16 cellular contexts compared by ENCODE assay signal in the genomic region with DNA sequence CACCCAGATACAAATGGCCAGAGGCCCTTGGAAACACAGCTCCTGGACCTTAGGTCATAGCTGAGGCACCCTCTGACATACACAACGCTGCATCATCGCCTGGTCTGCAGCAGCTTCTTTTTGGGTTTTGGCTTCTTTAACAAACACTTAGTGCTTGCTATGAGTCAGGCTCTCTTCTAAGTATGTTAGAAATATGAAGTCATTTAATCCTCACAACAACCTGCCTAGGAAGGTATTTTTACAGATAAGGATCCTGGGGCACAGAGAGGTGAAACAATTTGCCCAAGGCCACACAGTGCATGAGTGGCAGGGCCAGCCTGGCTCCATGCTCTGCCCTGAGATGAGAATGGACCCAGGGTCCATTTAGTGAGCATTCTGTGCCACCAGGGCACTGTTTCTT.
A peak's percentile ranks its signal among the peaks of the same experiment; 100 is the strongest.
DNase-seq lines count a peak whose midpoint lies in the region; ATAC-seq and TF ChIP-seq lines count a peak whose summit lies in the region.
"Had no signal": no experiment of that assay in that cellular context is flagged by ENCODE, and none has a peak within 500 bp of the region (broad histone marks: within the 10 kb centered on the region; RNA-seq: fewer than 3 reads in every experiment).

No MANE protein-coding gene starts in this region.

- no peak overlapping the region for H2BK15ac ChIP-seq in neuronal stem cell (ENCODE audit: low read length)

- H3K9me3 ChIP-seq in neuronal stem cell (replicated peaks in 1 of 2; ENCODE audit: control insufficient read depth in 2 of 2, insufficient read depth in 1 of 2, low read depth in 1 of 2, low read length in 2 of 2) = no peaks in the 10 kb centered on the region
- H3K9me3 ChIP-seq: Peyer's patch had no signal

- H3K4ac ChIP-seq in neuronal stem cell (ENCODE audit: low read length) = no peak overlapping the region

- H3K36me3 ChIP-seq in neuronal stem cell (replicated peaks in 1 of 2; ENCODE audit: control insufficient read depth in 2 of 2, insufficient read depth in 2 of 2, low read length in 2 of 2) = no peaks in the 10 kb centered on the region
- H3K36me3 ChIP-seq: Peyer's patch had no signal

- H3K4me2 ChIP-seq in neuronal stem cell (ENCODE audit: insufficient read depth, low read length, poor library complexity, severe bottlenecking) = no peak overlapping the region

- H3K18ac ChIP-seq in neuronal stem cell (ENCODE audit: low read length) = peak overlapping the region; percentile 24

- no peak for ATAC-seq in HG02938 (IDR thresholded peaks at IDR 0.05; ENCODE audit: unreplicated experiment)
- ATAC-seq in HG02885 (IDR thresholded peaks at IDR 0.05; ENCODE audit: poor library complexity, unreplicated experiment) = no peak
- ATAC-seq in GM21717 (IDR thresholded peaks at IDR 0.05; ENCODE audit: unreplicated experiment) = no peak
- no peak for ATAC-seq in HG02678 (IDR thresholded peaks at IDR 0.05; ENCODE audit: unreplicated experiment)
- ATAC-seq: activated T-cell treated with anti-CD3 and anti-CD28 coated beads, Interleukin-2, amount 50 U/mL, for 4 hours; natural killer cell had no signal

- no peak overlapping the region for H2BK5ac ChIP-seq in neuronal stem cell (ENCODE audit: low read length)

- no peak overlapping the region for H2BK12ac ChIP-seq in neuronal stem cell (ENCODE audit: low read length)

- no peak overlapping the region for H3K4me3 ChIP-seq in GM12865 (ENCODE audit: low read depth, low read length)
- no peak overlapping the region for H3K4me3 ChIP-seq in epithelial cell of esophagus (ENCODE audit: low read length)
- no peak overlapping the region for H3K4me3 ChIP-seq in neuronal stem cell (ENCODE audit: low read length in 2 of 2)
- H3K4me3 ChIP-seq: Peyer's patch had no signal

- no peak overlapping the region for H3K23ac ChIP-seq in neuronal stem cell (ENCODE audit: low read depth, low read length, poor library complexity)

- H3K4me1 ChIP-seq in neuronal stem cell (ENCODE audit: control insufficient read depth in 2 of 2, insufficient read depth in 1 of 2, low read depth in 1 of 2, low read length in 2 of 2) = peaks cover 8 to 15% of the 10 kb centered on the region in 2 donors

- H4K91ac ChIP-seq in neuronal stem cell (ENCODE audit: low read depth, low read length, poor library complexity) = no peak overlapping the region

- no CpG with 5 or more reads among the region's 2 CpGs for WGBS in neuronal stem cell (ENCODE audit: extremely low coverage in 2 of 2, insufficient read length in 2 of 2, insufficient replicate concordance in 1 of 2), 2 donors

- H2AK5ac ChIP-seq in neuronal stem cell (ENCODE audit: low read depth, low read length) = peak overlapping the region; percentile 65

- H3K27ac ChIP-seq in neuronal stem cell (replicated peaks; ENCODE audit: low read length) = no peak overlapping the region
- H3K27ac ChIP-seq: Peyer's patch had no signal

- H2BK120ac ChIP-seq in neuronal stem cell (ENCODE audit: low read depth, low read length) = no peak overlapping the region

- DNase-seq in GM12865 (ENCODE audit: low read depth) (peak; percentile 29), RKO (ENCODE audit: low spot score) (peak; percentile 14), epithelial cell of esophagus (ENCODE audit: low read depth) (peak; percentile 52), neuronal stem cell (ENCODE audit: low spot score) (no peak)
- DNase-seq: activated CD4-positive, alpha-beta T cell treated with anti-CD3 and anti-CD28 coated beads for 4 hours; activated T-cell treated with anti-CD3 and anti-CD28 coated beads, Interleukin-2, amount 50 U/mL, for 4 hours; aorta; natural killer cell; NCI-H1930; Peyer's patch; stimulated activated CD4-positive, alpha-beta T cell treated with anti-CD3 and anti-CD28 coated beads, Interleukin-4, amount 100 ng/mL, for 1 hour; T-helper 2 cell had no signal

- no peaks in the 10 kb centered on the region for H3K79me1 ChIP-seq in neuronal stem cell (ENCODE audit: low read depth, low read length)

- no peak overlapping the region for H4K8ac ChIP-seq in neuronal stem cell (ENCODE audit: low read depth, low read length)

- TF ChIP-seq CTCF in GM12865 (IDR thresholded peaks at IDR 0.05; ENCODE audit: insufficient read depth, low read depth, low read length, missing control alignments) (no peak), epithelial cell of esophagus (IDR thresholded peaks at IDR 0.05; ENCODE audit: insufficient read depth, low read depth, low read length, missing control alignments) (no peak)

- H3K14ac ChIP-seq in neuronal stem cell (ENCODE audit: low read length) = no peak overlapping the region

- no peaks in the 10 kb centered on the region for H3K27me3 ChIP-seq in neuronal stem cell (ENCODE audit: control insufficient read depth in 3 of 3, insufficient read depth in 3 of 3, low read depth in 1 of 3, low read length in 3 of 3)
- H3K27me3 ChIP-seq: Peyer's patch had no signal

- H2AFZ ChIP-seq in neuronal stem cell (ENCODE audit: low read length) = no peak overlapping the region

- no peak overlapping the region for H3K9ac ChIP-seq in neuronal stem cell (ENCODE audit: low read depth, low read length, poor library complexity)
